Comparison of ENCODE assay signal across 20 cellular contexts in the genomic region with DNA sequence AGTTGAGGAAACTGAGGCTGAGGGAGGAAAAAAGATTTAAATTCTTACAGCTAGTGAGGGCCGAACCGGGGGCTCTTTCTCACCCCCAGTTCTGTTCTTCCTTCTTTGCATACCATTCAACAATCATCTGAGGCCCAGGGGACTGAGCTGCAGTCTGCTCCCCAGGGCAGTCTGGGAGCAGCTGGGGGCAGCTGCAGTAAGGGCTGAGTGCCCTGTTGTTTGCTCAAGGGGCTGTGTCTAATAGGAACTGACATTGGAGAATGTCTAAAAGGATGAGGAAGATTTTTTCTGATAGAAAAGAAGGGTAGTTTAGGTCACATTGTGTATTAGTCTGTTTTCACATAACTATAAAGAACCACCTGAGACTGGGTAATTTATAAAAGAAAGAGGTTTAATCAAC. TPM values are rescaled to one million over a fixed set of nuclear protein-coding genes. Genes with fewer than 3 reads are reported as not detected.
DNase-seq lines count a peak whose midpoint lies in the region; ATAC-seq, FAIRE-seq and TF ChIP-seq lines count a peak whose summit lies in the region.
"Had no signal": no experiment of that assay in that cellular context is flagged by ENCODE, and none has a peak within 500 bp of the region (broad histone marks: within the 10 kb centered on the region; RNA-seq: fewer than 3 reads in every experiment).

No MANE protein-coding gene starts in this region.

- no peaks in the 10 kb centered on the region for H4K20me1 ChIP-seq in HepG2 (ENCODE audit: insufficient read depth, low read length)

- in situ Hi-C loops in HepG2 (cut with HindIII; ENCODE audit: extremely low pct_ligation_motif_present, low pct_unique_long_range_greater_than_20kb) = no loop called here

- DNase-seq in HepG2 (ENCODE audit: low spot score) (no peak), right lobe of liver (no peak), SK-N-DZ (ENCODE audit: low spot score) (peak; percentile 90), islet precursor cell (peak; percentile 38), HK-2 (ENCODE audit: unreplicated experiment) (no peak), upper lobe of left lung (no peak)
- DNase-seq: Caco-2, EL, NCI-H2029 treated with DMSO at 0.1 percent for 48 hours, NCI-H226, NCI-H526 treated with DMSO at 0.1 percent for 48 hours, PC-3, T-helper 1 cell had no signal

- no TSS peak for BruUV-seq in HepG2 (replicated peaks; lab: Mats Ljungman, UMichigan)

- ATAC-seq in HepG2 = peak; percentile 49; the same call in 2 of the 3 replicates
- ATAC-seq in right lobe of liver = no peak
- no peak for ATAC-seq in upper lobe of left lung (ENCODE audit: low FRiP score in 2 of 2)
- no peak for ATAC-seq in GM19395 (IDR thresholded peaks at IDR 0.05; ENCODE audit: unreplicated experiment)
- ATAC-seq: PC-3 had no signal

- CTCF ChIA-PET in HepG2 (lab: Yijun Ruan, JAX; ENCODE audit: low intra/inter-chr PET ratio, low total read pairs) = no interaction called here

- no peak for TF ChIP-seq RAD21 in HepG2 (CRISPR knock-in tag; IDR thresholded peaks at IDR 0.05)

- H3K4me3 ChIP-seq in HepG2 (replicated peaks in 1 of 3; ENCODE audit: insufficient read depth in 1 of 3, low read depth in 2 of 3, low read length in 3 of 3) (no peak overlapping the region), right lobe of liver (no peak overlapping the region), upper lobe of left lung (no peak overlapping the region)
- H3K4me3 ChIP-seq: HAP-1, SJSA1 had no signal

- H3K36me3 ChIP-seq in HepG2 (replicated peaks in 1 of 2; ENCODE audit: control insufficient read depth in 1 of 2, insufficient read depth in 2 of 2, low read length in 2 of 2) (no peaks in the 10 kb centered on the region), right lobe of liver (no peaks in the 10 kb centered on the region), upper lobe of left lung (no peaks in the 10 kb centered on the region)
- H3K36me3 ChIP-seq: HAP-1, SJSA1 had no signal

- TF ChIP-seq POLR2A in HepG2 (IDR thresholded peaks at IDR 0.05; ENCODE audit: insufficient read depth in 1 of 2, low read depth in 2 of 2, low read length in 2 of 2) (no peak), right lobe of liver (IDR thresholded peaks at IDR 0.05) (no peak), upper lobe of left lung (IDR thresholded peaks at IDR 0.05) (no peak)

- intact Hi-C loops in HepG2 (cut with micrococcal nuclease; ENCODE audit: unreplicated experiment) (no loop called here), right lobe of liver (cut with DNase I) (no loop called here)

- no peaks in the 10 kb centered on the region for H3K79me2 ChIP-seq in HepG2 (ENCODE audit: insufficient read depth, low read length)

- H3K4me2 ChIP-seq in HepG2 (ENCODE audit: low read depth, low read length) = no peak overlapping the region

- TF ChIP-seq EP300 in HepG2 (IDR thresholded peaks at IDR 0.05; ENCODE audit: low read depth in 2 of 2, low read length in 2 of 2) (no peak), HepG2 (CRISPR knock-in tag; IDR thresholded peaks at IDR 0.05; ENCODE audit: borderline replicate concordance) (no peak), upper lobe of left lung (IDR thresholded peaks at IDR 0.05) (no peak)

- no peaks in the 10 kb centered on the region for H3K9me3 ChIP-seq in HepG2 (ENCODE audit: low read length)
- H3K9me3 ChIP-seq in right lobe of liver = no peaks in the 10 kb centered on the region
- no peaks in the 10 kb centered on the region for H3K9me3 ChIP-seq in upper lobe of left lung
- H3K9me3 ChIP-seq: Caco-2, HAP-1, SJSA1 had no signal

- H3K4me1 ChIP-seq in HepG2 (ENCODE audit: insufficient read depth, low read length) = peaks cover 16% of the 10 kb centered on the region
- H3K4me1 ChIP-seq in right lobe of liver = no peaks in the 10 kb centered on the region
- H3K4me1 ChIP-seq in upper lobe of left lung = no peaks in the 10 kb centered on the region
- H3K4me1 ChIP-seq: Caco-2 had no signal

- H3K27ac ChIP-seq in HepG2 (ENCODE audit: extremely low read length, insufficient read depth, low read length) (no peak overlapping the region), right lobe of liver (no peak overlapping the region), upper lobe of left lung (no peak overlapping the region)
- H3K27ac ChIP-seq: HL-60, SJSA1 had no signal

- FAIRE-seq in HepG2 (lab: Jason Lieb, UNC) = no peak
- FAIRE-seq: GM19239, HTR-8/SVneo had no signal

- POLR2A ChIA-PET in HepG2 (lab: Yijun Ruan, JAX) = no interaction called here

- no peak for TF ChIP-seq CTCF in HepG2 (CRISPR knock-in tag; IDR thresholded peaks at IDR 0.05)
- no peak for TF ChIP-seq CTCF in right lobe of liver (IDR thresholded peaks at IDR 0.05)
- no peak for TF ChIP-seq CTCF in upper lobe of left lung (IDR thresholded peaks at IDR 0.05)

- H2AFZ ChIP-seq in HepG2 (ENCODE audit: low read length) = no peak overlapping the region

- WGBS in HepG2 (ENCODE audit: low lambda C conversion rate) = 2% methylated on average over 2 of the region's 2 CpGs
- 90% methylated on average over 2 of the region's 2 CpGs for WGBS in right lobe of liver (ENCODE audit: insufficient coverage, low coverage, low lambda C conversion rate, missing lambda C conversion rate)
- 85 to 93% methylated on average over 2 of the region's 2 CpGs for WGBS in upper lobe of left lung, 2 donors

- H3K27me3 ChIP-seq in HepG2 (ENCODE audit: control insufficient read depth in 1 of 2, insufficient read depth in 2 of 2, low read length in 2 of 2) (no peaks in the 10 kb centered on the region), right lobe of liver (no peaks in the 10 kb centered on the region), upper lobe of left lung (no peaks in the 10 kb centered on the region)
- H3K27me3 ChIP-seq: SJSA1 had no signal

- no peak overlapping the region for H3K9ac ChIP-seq in HepG2 (ENCODE audit: insufficient read depth, low read depth, low read length)

TF ChIP-seq in HepG2, 621 proteins besides CTCF, POLR2A, EP300 and RAD21 (continues in another document):
- TF ChIP-seq RERE (CRISPR knock-in tag; IDR thresholded peaks at IDR 0.05; ENCODE audit: low read depth) = no peak

RNA-seq across cellular contexts. Expression of gene SLC17A8, which starts 42.2 kb away (rescaled TPM):
- 0.10 and 0.15 TPM in 2 replicates for total RNA-seq in HepG2 (2016; rRNA removed; fragmentation: Illumina TruSeq; extraction: Trizol)
- not detected in 2 replicates for total RNA-seq in HepG2 (2016; cell fraction: cytosol; rRNA removed; fragmentation: Illumina TruSeq; extraction: Trizol; ENCODE audit: low read depth)
- total RNA-seq in HepG2 (2016; cell fraction: insoluble cytoplasmic fraction; rRNA removed; fragmentation: Illumina TruSeq; extraction: Trizol) = 0.12 and 0.50 TPM in 2 replicates
- 0.03 and 0.10 TPM in 2 replicates for total RNA-seq in HepG2 (2016; cell fraction: membrane; rRNA removed; fragmentation: Illumina TruSeq; extraction: Trizol)
- 0.16 and 0.22 TPM in 2 replicates for total RNA-seq in HepG2 (2016; cell fraction: nucleus; rRNA removed; fragmentation: Illumina TruSeq; extraction: Trizol)
- 0.07 TPM in 1 of 2 replicates, not detected in the other for polyA plus RNA-seq in HepG2 (2011; rRNA removed)
- polyA plus RNA-seq in HepG2 (2011; cell fraction: cytosol; rRNA removed) = 0.04 TPM in 1 of 2 replicates, not detected in the other
- not detected in 2 replicates for polyA plus RNA-seq in HepG2 (2011; cell fraction: nucleus; rRNA removed)
- 0.05 and 0.21 TPM in 2 replicates for polyA plus RNA-seq in HepG2 (2012)
- polyA plus RNA-seq in HepG2 (2016; cell fraction: cytosol; fragmentation: Illumina TruSeq; extraction: Trizol; ENCODE audit: low read depth) = not detected in 2 replicates
- 0.13 and 0.17 TPM in 2 replicates for polyA plus RNA-seq in HepG2 (2016; cell fraction: insoluble cytoplasmic fraction; fragmentation: Illumina TruSeq; extraction: Trizol; ENCODE audit: low read depth)
- polyA plus RNA-seq in HepG2 (2016; cell fraction: membrane; fragmentation: Illumina TruSeq; extraction: Trizol; ENCODE audit: low read depth) = 0.03 and 0.06 TPM in 2 replicates
- 0.11 and 0.19 TPM in 2 replicates for polyA plus RNA-seq in HepG2 (2016; cell fraction: nucleus; fragmentation: Illumina TruSeq; extraction: Trizol; ENCODE audit: insufficient read depth, low read depth)
- not detected in 2 replicates for polyA minus RNA-seq in HepG2 (2011; rRNA and poly(A)+ RNA removed; ENCODE audit: low replicate concordance)
- not detected in 2 replicates for polyA minus RNA-seq in HepG2 (2011; cell fraction: cytosol; rRNA and poly(A)+ RNA removed)
- 0.25 TPM in 1 of 2 replicates, not detected in the other for polyA minus RNA-seq in HepG2 (2011; cell fraction: nucleus; rRNA and poly(A)+ RNA removed)
- total RNA-seq in right lobe of liver = under 1 TPM; 0.06 to 0.51 (median 0.23) TPM
- 11.0 and 15.5 TPM in 2 replicates for polyA plus RNA-seq in SK-N-DZ (2014; cell fraction: cytosol; rRNA removed)
- polyA plus RNA-seq in SK-N-DZ (2014; cell fraction: nucleus; rRNA removed) = 8.6 and 10.0 TPM in 2 replicates
- under 1 TPM in 4 of 6 donors, not detected in 2; 0.11 to 0.55 (median 0.36) TPM for total RNA-seq in upper lobe of left lung
- total RNA-seq: A673, Caco-2, PC-3, SJSA1 had no signal

Comparison
In these comparisons a context has a peak if more than half of its experiments do, and no peak if none do; other contexts are left out.
1. DNase-seq: peak in SK-N-DZ (single experiment) and islet precursor cell (single experiment); none in HepG2 (single experiment), right lobe of liver (0 of 3), HK-2 (single experiment) and upper lobe of left lung (0 of 2).